Comparison of ENCODE assay signal across 10 cellular contexts in the genomic region with DNA sequence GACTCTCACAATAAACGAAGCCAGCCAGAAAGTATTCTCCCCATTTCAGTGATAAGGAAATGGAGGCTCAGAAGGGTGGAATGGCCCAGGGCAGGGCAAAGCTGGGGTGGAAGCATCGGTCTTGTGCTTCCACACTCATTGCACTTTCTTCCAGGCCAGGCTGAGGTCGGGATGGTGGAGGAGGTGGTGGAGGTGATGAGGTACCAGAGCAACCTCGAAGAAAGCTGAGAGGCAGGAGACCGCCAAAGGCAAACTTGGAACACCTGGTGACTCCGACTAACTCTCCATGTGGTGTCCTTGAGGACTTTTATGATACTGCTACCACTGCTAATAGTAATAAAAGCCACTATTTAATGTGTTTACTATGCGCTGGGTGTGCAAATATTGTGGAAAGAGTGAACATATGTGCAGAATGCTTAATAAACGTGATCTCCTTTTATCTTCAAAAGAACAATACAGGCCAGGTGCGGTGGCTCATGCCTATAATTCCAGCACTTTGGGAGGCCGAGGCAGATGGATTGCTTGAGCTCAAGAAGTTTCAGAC. TPM values are rescaled to one million over a fixed set of nuclear protein-coding genes. Genes with fewer than 3 reads are reported as not detected.
DNase-seq lines count a peak whose midpoint lies in the region; ATAC-seq and TF ChIP-seq lines count a peak whose summit lies in the region.
"Had no signal": no experiment of that assay in that cellular context is flagged by ENCODE, and none has a peak within 500 bp of the region (broad histone marks: within the 10 kb centered on the region; RNA-seq: fewer than 3 reads in every experiment).

No MANE protein-coding gene starts in this region.

- H3K4me1 ChIP-seq in BLaER1 (peaks cover 98% of the 10 kb centered on the region), HEK293 (ENCODE audit: control insufficient read depth, insufficient read depth, low read length) (peaks cover 11% of the 10 kb centered on the region), PC-3 (ENCODE audit: insufficient read depth, low read length) (no peaks in the 10 kb centered on the region; the same call in 1 of the 2 replicates)

- DNase-seq in activated naive CD8-positive, alpha-beta T cell treated with anti-CD3 and anti-CD28 coated beads for 36 hours: no peak
- no peak for DNase-seq in naive thymus-derived CD8-positive, alpha-beta T cell
- no peak for DNase-seq in NCI-H1436 treated with DMSO at 0.1 percent for 48 hours (lab: John Stamatoyannopoulos, UW)
- DNase-seq in GM10248 (ENCODE audit: extremely low spot score): no peak
- no peak for DNase-seq in PC-3
- DNase-seq: GF-D8 had no signal

- H3K9me3 ChIP-seq in BLaER1 (no peaks in the 10 kb centered on the region), HEK293 (ENCODE audit: control insufficient read depth, insufficient read depth, low read depth, low read length) (no peaks in the 10 kb centered on the region), PC-3 (ENCODE audit: low read length) (no peaks in the 10 kb centered on the region)

- H3K9me2 ChIP-seq in PC-3 (replicated peaks; ENCODE audit: low read length): no peaks in the 10 kb centered on the region

- TF ChIP-seq CTCF in HEK293 (tag by site-specific recombination; IDR thresholded peaks at IDR 0.05) (no peak), GM10248 (IDR thresholded peaks at IDR 0.05; ENCODE audit: control extremely low read depth, extremely low read depth, low read depth, missing control alignments) (no peak), PC-3 (conservative IDR thresholded peaks at IDR 0.05; ENCODE audit: low read depth, low read length) (no peak)

- H3K4me1 Mint-ChIP-seq in activated naive CD8-positive, alpha-beta T cell treated with anti-CD3 and anti-CD28 coated beads for 36 hours: peaks cover 65% of the 10 kb centered on the region
- peaks cover 35 to 86% (median 74%) of the 10 kb centered on the region in 4 donors for H3K4me1 Mint-ChIP-seq in naive thymus-derived CD8-positive, alpha-beta T cell

- H3F3A ChIP-seq in PC-3 (ENCODE audit: low read length, unreplicated experiment): no peaks in the 10 kb centered on the region

- no peaks in the 10 kb centered on the region for H3K79me2 ChIP-seq in PC-3 (ENCODE audit: low read length)

- H4K20me1 ChIP-seq in BLaER1 (no peaks in the 10 kb centered on the region), PC-3 (ENCODE audit: low read length) (no peaks in the 10 kb centered on the region)

- H3K27me3 ChIP-seq in BLaER1 (no peaks in the 10 kb centered on the region), PC-3 (ENCODE audit: low read length) (peaks cover 50% of the 10 kb centered on the region)

- H3K4me3 Mint-ChIP-seq in activated naive CD8-positive, alpha-beta T cell treated with anti-CD3 and anti-CD28 coated beads for 36 hours: peak overlapping the region; percentile 85
- peak overlapping the region in 9 of 10 donors; percentile 69 to 90 (median 84) for H3K4me3 Mint-ChIP-seq in naive thymus-derived CD8-positive, alpha-beta T cell

- H3K9ac ChIP-seq in BLaER1 (peak overlapping the region; percentile 88), PC-3 (ENCODE audit: low read length) (no peak overlapping the region)

- no peaks in the 10 kb centered on the region for H3K27me3 Mint-ChIP-seq in activated naive CD8-positive, alpha-beta T cell treated with anti-CD3 and anti-CD28 coated beads for 36 hours
- H3K27me3 Mint-ChIP-seq in naive thymus-derived CD8-positive, alpha-beta T cell: no peaks in the 10 kb centered on the region

- H3K27ac Mint-ChIP-seq in activated naive CD8-positive, alpha-beta T cell treated with anti-CD3 and anti-CD28 coated beads for 36 hours: peak overlapping the region; percentile 100
- peak overlapping the region; percentile 97 to 100 (median 99) for H3K27ac Mint-ChIP-seq in naive thymus-derived CD8-positive, alpha-beta T cell

- CTCF ChIA-PET in HEK293 (lab: Yijun Ruan, JAX): interaction anchor here (0.6 to 4.9 kb wide), 9 partner anchors 16 to 289 kb away, joined by 3 to 16 read pairs (median 3); no protein-coding TSS in a partner anchor
- CTCF ChIA-PET in GM10248 (lab: Yijun Ruan, JAX): interaction anchor here (1.4 to 23.0 kb wide), 8 partner anchors 10 to 52 kb away, joined by 4 to 291 read pairs (median 18); no protein-coding TSS in a partner anchor
- CTCF ChIA-PET in PC-3 (lab: Charles Lee): no interaction called here

- POLR2A ChIA-PET in HEK293 (lab: Yijun Ruan, JAX): interaction anchor here (4.4 kb wide), 1 partner anchor 17 kb away, joined by 23 read pairs; a partner anchor contains a TSS
- POLR2A ChIA-PET in naive thymus-derived CD8-positive, alpha-beta T cell (lab: Charles Lee): interaction anchor here (0.6 to 25.4 kb wide), 9 partner anchors 8 to 463 kb away, joined by 3 to 730 read pairs (median 16); no protein-coding TSS in a partner anchor
- POLR2A ChIA-PET in GM10248 (lab: Yijun Ruan, JAX): interaction anchor here (3.1 to 14.5 kb wide), 2 partner anchors 21 to 37 kb away, joined by 13 to 215 read pairs; a partner anchor contains a TSS
- POLR2A ChIA-PET in PC-3 (lab: Charles Lee; ENCODE audit: unreplicated experiment): no interaction called here

- peak overlapping the region; percentile 96 for H3K27ac ChIP-seq in BLaER1
- H3K27ac ChIP-seq in HEK293 (ENCODE audit: extremely low read depth, low read depth, low read length): no peak overlapping the region
- H3K27ac ChIP-seq in PC-3 (ENCODE audit: low read length): no peak overlapping the region

- H3K4me3 ChIP-seq in BLaER1: no peak overlapping the region
- no peak overlapping the region for H3K4me3 ChIP-seq in HEK293 (ENCODE audit: low read depth, low read length)
- no peak overlapping the region for H3K4me3 ChIP-seq in PC-3 (ENCODE audit: low read length)

- ATAC-seq in naive thymus-derived CD8-positive, alpha-beta T cell: no peak
- ATAC-seq in PC-3 (no peak), HG02623 (IDR thresholded peaks at IDR 0.05; ENCODE audit: unreplicated experiment) (no peak)
- ATAC-seq: Right ventricle myocardium inferior had no signal

- H3K4me2 ChIP-seq in BLaER1 (peak overlapping the region; percentile 95), PC-3 (ENCODE audit: low read length) (no peak overlapping the region)

- peaks cover 11% of the 10 kb centered on the region for H3K36me3 Mint-ChIP-seq in activated naive CD8-positive, alpha-beta T cell treated with anti-CD3 and anti-CD28 coated beads for 36 hours
- H3K36me3 Mint-ChIP-seq in naive thymus-derived CD8-positive, alpha-beta T cell: no peaks in the 10 kb centered on the region

- intact Hi-C loops in PC-3 (cut with micrococcal nuclease): no loop called here

- no peak overlapping the region for H2AFZ ChIP-seq in PC-3 (ENCODE audit: low read length)

- H3K36me3 ChIP-seq in BLaER1: no peaks in the 10 kb centered on the region
- no peaks in the 10 kb centered on the region for H3K36me3 ChIP-seq in HEK293 (ENCODE audit: control insufficient read depth in 2 of 2, insufficient read depth in 1 of 2, low read length in 2 of 2)
- no peaks in the 10 kb centered on the region for H3K36me3 ChIP-seq in PC-3 (ENCODE audit: low read depth, low read length)

- BruUV-seq in PC-3 (replicated peaks; lab: Mats Ljungman, UMichigan): no TSS peak

- H3K9me3 Mint-ChIP-seq in activated naive CD8-positive, alpha-beta T cell treated with anti-CD3 and anti-CD28 coated beads for 36 hours: no peaks in the 10 kb centered on the region
- no peaks in the 10 kb centered on the region for H3K9me3 Mint-ChIP-seq in naive thymus-derived CD8-positive, alpha-beta T cell

TF ChIP-seq in HEK293, 187 proteins besides CTCF, POLR2A, EP300 and RAD21:
- TF ChIP-seq ZNF112 (tag by site-specific recombination; IDR thresholded peaks at IDR 0.05): no peak
- no peak for TF ChIP-seq ZXDB (tag by site-specific recombination; IDR thresholded peaks at IDR 0.05)
- TF ChIP-seq, protein P1, sequence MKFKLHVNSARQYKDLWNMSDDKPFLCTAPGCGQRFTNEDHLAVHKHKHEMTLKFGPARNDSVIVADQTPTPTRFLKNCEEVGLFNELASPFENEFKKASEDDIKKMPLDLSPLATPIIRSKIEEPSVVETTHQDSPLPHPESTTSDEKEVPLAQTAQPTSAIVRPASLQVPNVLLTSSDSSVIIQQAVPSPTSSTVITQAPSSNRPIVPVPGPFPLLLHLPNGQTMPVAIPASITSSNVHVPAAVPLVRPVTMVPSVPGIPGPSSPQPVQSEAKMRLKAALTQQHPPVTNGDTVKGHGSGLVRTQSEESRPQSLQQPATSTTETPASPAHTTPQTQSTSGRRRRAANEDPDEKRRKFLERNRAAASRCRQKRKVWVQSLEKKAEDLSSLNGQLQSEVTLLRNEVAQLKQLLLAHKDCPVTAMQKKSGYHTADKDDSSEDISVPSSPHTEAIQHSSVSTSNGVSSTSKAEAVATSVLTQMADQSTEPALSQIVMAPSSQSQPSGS (tag by site-specific recombination; IDR thresholded peaks at IDR 0.05; ENCODE audit: low read depth): no peak
- TF ChIP-seq KLF10 (tag by site-specific recombination; IDR thresholded peaks at IDR 0.05): no peak
- 0 out of 2 replicates have a peak, but pooled peaks have one; percentile 14 for TF ChIP-seq ZIC2 (tag by site-specific recombination; IDR thresholded peaks at IDR 0.05)
- no peak for TF ChIP-seq ZNF202 (tag by site-specific recombination; IDR thresholded peaks at IDR 0.05; ENCODE audit: borderline replicate concordance)
- TF ChIP-seq ZNF19 (tag by site-specific recombination; IDR thresholded peaks at IDR 0.05; ENCODE audit: low read depth): no peak
TF ChIP-seq in HEK293: peak in this region for 1.

RNA-seq across cellular contexts. Expression of a gene that starts 16.9 kb away (rescaled TPM):
- total RNA-seq in activated naive CD8-positive, alpha-beta T cell treated with anti-CD3 and anti-CD28 coated beads for 36 hours: 10 to 100 TPM; 74.7 to 81.2 TPM
- total RNA-seq in naive thymus-derived CD8-positive, alpha-beta T cell: 100 to 1,000 TPM; 186 to 191 TPM
- 100 to 1,000 TPM in 2 of 3 donors, 10 to 100 TPM in 1; 91.8 to 179 (median 122) TPM for polyA plus RNA-seq in naive thymus-derived CD8-positive, alpha-beta T cell
- total RNA-seq in PC-3 (2014; rRNA removed): 2.2 and 2.4 TPM in 2 replicates

RNA-seq across cellular contexts. Expression of a gene that starts 59.0 kb away (rescaled TPM):
- under 1 TPM; 0.21 to 0.56 TPM for total RNA-seq in activated naive CD8-positive, alpha-beta T cell treated with anti-CD3 and anti-CD28 coated beads for 36 hours
- 1 to 10 TPM in 1 of 2 experiments, under 1 TPM in 1; 0.75 to 2.5 TPM for total RNA-seq in naive thymus-derived CD8-positive, alpha-beta T cell
- under 1 TPM in 1 of 3 donors, not detected in 2; 0.05 TPM for polyA plus RNA-seq in naive thymus-derived CD8-positive, alpha-beta T cell
- total RNA-seq in PC-3 (2014; rRNA removed): 0.06 TPM in 1 of 2 replicates, not detected in the other

Comparison
In these comparisons a context has a peak if more than half of its experiments do, and no peak if none do; other contexts are left out.
1. RNA of a gene that starts 16.9 kb away (total RNA-seq): 186 to 191 TPM in naive thymus-derived CD8-positive, alpha-beta T cell and 74.7 to 81.2 TPM in activated naive CD8-positive, alpha-beta T cell treated with anti-CD3 and anti-CD28 coated beads for 36 hours; 2.2 to 2.4 TPM in PC-3; every median in the first group is over 10 times any median in the second.